ENCODE assay signal across 22 cellular contexts in genomic region chr12:131494741-131495524, GRCh38.
DNase-seq lines count a peak whose midpoint lies in the region; ATAC-seq and TF ChIP-seq lines count a peak whose summit lies in the region.
"Had no signal": no experiment of that assay in that cellular context is flagged by ENCODE, and none has a peak within 500 bp of the region (broad histone marks: within the 10 kb centered on the region; RNA-seq: fewer than 3 reads in every experiment).

No MANE protein-coding gene starts in this region.

- H3K4me3 ChIP-seq in IMR-90 (ENCODE audit: insufficient read depth, low read depth, low read length) = no peak overlapping the region
- no peak overlapping the region for H3K4me3 ChIP-seq in MM.1S (ENCODE audit: low read length)
- H3K4me3 ChIP-seq: PC-9, SK-N-MC had no signal

- H3K4me1 Mint-ChIP-seq in activated T-cell treated with anti-CD3 and anti-CD28 coated beads, Interleukin-2, amount 50 U/mL, for 24 hours (ENCODE audit: low read depth) = peaks cover 8% of the 10 kb centered on the region
- H3K4me1 Mint-ChIP-seq in type B pancreatic cell (ENCODE audit: unreplicated experiment) = no peaks in the 10 kb centered on the region

- H2BK20ac ChIP-seq in IMR-90 (ENCODE audit: low read depth, low read length) = no peak overlapping the region

- no peaks in the 10 kb centered on the region for H3K79me1 ChIP-seq in IMR-90 (ENCODE audit: low read depth in 1 of 2, low read length in 2 of 2)

- in situ Hi-C loops in IMR-90 (cut with MboI; ENCODE audit: low sequenced_read_pairs) = no loop called here

- POLR2A ChIA-PET in IMR-90 (lab: Charles Lee; ENCODE audit: unreplicated experiment) = no interaction called here

- no peak overlapping the region for H3K4me3 Mint-ChIP-seq in activated T-cell treated with anti-CD3 and anti-CD28 coated beads, Interleukin-2, amount 50 U/mL, for 24 hours
- no peak overlapping the region for H3K4me3 Mint-ChIP-seq in type B pancreatic cell

- H3K9me3 ChIP-seq in IMR-90 (ENCODE audit: control insufficient read depth, insufficient read depth, low read length) (peaks cover 36% of the 10 kb centered on the region), MM.1S (replicated peaks; ENCODE audit: insufficient read depth, low read length) (no peaks in the 10 kb centered on the region)

- H3K27ac Mint-ChIP-seq in activated T-cell treated with anti-CD3 and anti-CD28 coated beads, Interleukin-2, amount 50 U/mL, for 24 hours = no peak overlapping the region
- H3K27ac Mint-ChIP-seq in type B pancreatic cell = no peak overlapping the region

- H2AK9ac ChIP-seq in IMR-90 (replicated peaks; ENCODE audit: low read depth, low read length, poor library complexity) = no peak overlapping the region

- H3K4me2 ChIP-seq in IMR-90 (ENCODE audit: low read depth, low read length) (no peak overlapping the region), MM.1S (ENCODE audit: low read depth, low read length) (no peak overlapping the region)
- H3K4me2 ChIP-seq: PC-9 had no signal

- H3K27me3 Mint-ChIP-seq in activated T-cell treated with anti-CD3 and anti-CD28 coated beads, Interleukin-2, amount 50 U/mL, for 24 hours = peaks cover 10% of the 10 kb centered on the region
- H3K27me3 Mint-ChIP-seq in type B pancreatic cell = peaks cover 41% of the 10 kb centered on the region

- no peaks in the 10 kb centered on the region for H3K79me2 ChIP-seq in MM.1S (ENCODE audit: low read length)

- CTCF ChIA-PET in IMR-90 (lab: Yijun Ruan, JAX) = no interaction called here

- H3K14ac ChIP-seq in IMR-90 (replicated peaks; ENCODE audit: low read depth, low read length) = no peak overlapping the region

- WGBS in IMR-90 (ENCODE audit: extremely low coverage in 2 of 2, insufficient read length in 1 of 2), 2 experiments = 50% methylated on average over 3 of the region's 9 CpGs; no CpG with 5 or more reads in 1 of the 2 experiments

- H3K4ac ChIP-seq in IMR-90 (ENCODE audit: low read depth, low read length) = no peak overlapping the region

- no peak overlapping the region for H2BK120ac ChIP-seq in IMR-90 (ENCODE audit: low read depth, low read length)

- no peaks in the 10 kb centered on the region for H3K9me2 ChIP-seq in MM.1S (replicated peaks; ENCODE audit: insufficient read depth, low read length)

- no peaks in the 10 kb centered on the region for H3F3A ChIP-seq in MM.1S (ENCODE audit: insufficient read depth, low read length)

- dilution Hi-C loops in IMR-90 (cut with HindIII; ENCODE audit: low sequenced_read_pairs, unreplicated experiment) = no loop called here

- H3K36me3 Mint-ChIP-seq in activated T-cell treated with anti-CD3 and anti-CD28 coated beads, Interleukin-2, amount 50 U/mL, for 24 hours (ENCODE audit: low read depth) = no peaks in the 10 kb centered on the region
- no peaks in the 10 kb centered on the region for H3K36me3 Mint-ChIP-seq in type B pancreatic cell

- no peak overlapping the region for H2BK15ac ChIP-seq in IMR-90 (ENCODE audit: low read depth, low read length)

- no peaks in the 10 kb centered on the region for H3K9me1 ChIP-seq in IMR-90 (ENCODE audit: insufficient read depth, low read length)

- H4K20me1 ChIP-seq in IMR-90 (ENCODE audit: insufficient read depth, low read length) = no peaks in the 10 kb centered on the region
- H4K20me1 ChIP-seq in MM.1S (ENCODE audit: insufficient read depth, low read length) = no peaks in the 10 kb centered on the region

- H3K27me3 ChIP-seq in IMR-90 (ENCODE audit: control insufficient read depth, insufficient read depth, low read length) (no peaks in the 10 kb centered on the region), MM.1S (replicated peaks; ENCODE audit: insufficient read depth, low read length) (no peaks in the 10 kb centered on the region)

- H2BK5ac ChIP-seq in IMR-90 (ENCODE audit: low read depth, low read length, poor library complexity, severe bottlenecking) = no peak overlapping the region

- H3K56ac ChIP-seq in IMR-90 (ENCODE audit: extremely low read depth, insufficient read depth, low read length) = no peak overlapping the region

- TF ChIP-seq POLR2A in IMR-90 (IDR thresholded peaks at IDR 0.05; ENCODE audit: low read depth, low read length) = no peak

- no peak overlapping the region for H4K5ac ChIP-seq in IMR-90 (ENCODE audit: low read depth, low read length)

- H3K9me3 Mint-ChIP-seq in activated T-cell treated with anti-CD3 and anti-CD28 coated beads, Interleukin-2, amount 50 U/mL, for 24 hours = no peaks in the 10 kb centered on the region
- H3K9me3 Mint-ChIP-seq in type B pancreatic cell = no peaks in the 10 kb centered on the region

- H3K27ac ChIP-seq in IMR-90 (ENCODE audit: insufficient read depth, low read length) (no peak overlapping the region), MM.1S (ENCODE audit: low read length) (no peak overlapping the region)
- H3K27ac ChIP-seq: C4-2B, PC-9, SK-N-MC had no signal

- ATAC-seq in IMR-90 (ENCODE audit: low read depth) = no peak

- no peak overlapping the region for H3K23ac ChIP-seq in IMR-90 (ENCODE audit: low read depth, low read length)

- no peak overlapping the region for H3K9ac ChIP-seq in IMR-90 (ENCODE audit: low read depth, low read length)
- H3K9ac ChIP-seq in MM.1S (ENCODE audit: low read length) = no peak overlapping the region

- BruUV-seq in IMR-90 (replicated peaks; lab: Mats Ljungman, UMichigan) = no TSS peak

- no peak overlapping the region for H4K8ac ChIP-seq in IMR-90 (ENCODE audit: low read depth in 2 of 2, low read length in 2 of 2)

- H4K91ac ChIP-seq in IMR-90 (ENCODE audit: insufficient read depth, low read depth, low read length) = no peak overlapping the region

- no peak overlapping the region for H3K18ac ChIP-seq in IMR-90 (ENCODE audit: low read depth, low read length)

- no peak for TF ChIP-seq RAD21 in IMR-90 (IDR thresholded peaks at IDR 0.05; ENCODE audit: low read length)

- H2AK5ac ChIP-seq in IMR-90 (ENCODE audit: low read depth, low read length) = no peak overlapping the region

- intact Hi-C loops in IMR-90 (cut with micrococcal nuclease) = no loop called here

- H3K36me3 ChIP-seq in IMR-90 (ENCODE audit: control insufficient read depth, insufficient read depth, low read length) (no peaks in the 10 kb centered on the region), MM.1S (replicated peaks; ENCODE audit: insufficient read depth, low read length) (no peaks in the 10 kb centered on the region)

- TF ChIP-seq CTCF in IMR-90 (conservative IDR thresholded peaks at IDR 0.05; ENCODE audit: low read depth, low read length) = no peak
- no peak for TF ChIP-seq CTCF in type B pancreatic cell (conservative IDR thresholded peaks at IDR 0.05)
- no peak for TF ChIP-seq CTCF in MM.1S (IDR thresholded peaks at IDR 0.05; ENCODE audit: low read length)

- H2AFZ ChIP-seq in IMR-90 (replicated peaks; ENCODE audit: low read length, poor library complexity) = no peak overlapping the region
- H2AFZ ChIP-seq in MM.1S (ENCODE audit: low read length) = no peak overlapping the region
- H2AFZ ChIP-seq: PC-9 had no signal

- peak; percentile 8 for DNase-seq in activated T-cell treated with anti-CD3 and anti-CD28 coated beads, Interleukin-2, amount 50 U/mL, for 24 hours
- no peak for DNase-seq in activated T-cell treated with anti-CD3 and anti-CD28 coated beads, Interleukin-2, amount 50 U/mL, for 1 hour
- DNase-seq in IMR-90 (no peak), islet precursor cell (peak; percentile 37), type B pancreatic cell (ENCODE audit: extremely low spot score, unreplicated experiment) (peak; percentile 27), ecto neural progenitor cell (ENCODE audit: low spot score) (no peak), MM.1S (no peak)
- DNase-seq: 8988T, EL, GF-D8, KBM-7, NCI-H1092, NCI-H1436, NCI-H2029, NCI-H2227 treated with DMSO at 0.1 percent for 48 hours, NCI-H510A, NCI-H748 treated with DMSO at 0.1 percent for 48 hours, PC-9, RPMI8226, SHP77 treated with DMSO at 0.1 percent for 48 hours had no signal

- H3K4me1 ChIP-seq in IMR-90 (ENCODE audit: control insufficient read depth, insufficient read depth, low read length) = no peaks in the 10 kb centered on the region
- no peaks in the 10 kb centered on the region for H3K4me1 ChIP-seq in MM.1S (ENCODE audit: low read length)

TF ChIP-seq in IMR-90, 13 proteins besides CTCF, POLR2A, EP300 and RAD21:
- TF ChIP-seq RCOR1 (IDR thresholded peaks at IDR 0.05; ENCODE audit: insufficient replicate concordance, low read length) = no peak
- TF ChIP-seq MAFK (IDR thresholded peaks at IDR 0.05; ENCODE audit: low read depth, low read length) = 0 out of 2 replicates have a peak, but pooled peaks have one; percentile 27
- no peak for TF ChIP-seq SMC3 (IDR thresholded peaks at IDR 0.05; ENCODE audit: low read depth, low read length)

Comparison
In these comparisons a context has a peak if more than half of its experiments do, and no peak if none do; other contexts are left out.
1. DNase-seq: peak in activated T-cell treated with anti-CD3 and anti-CD28 coated beads, Interleukin-2, amount 50 U/mL, for 24 hours (single experiment), islet precursor cell (single experiment) and type B pancreatic cell (single experiment); none in activated T-cell treated with anti-CD3 and anti-CD28 coated beads, Interleukin-2, amount 50 U/mL, for 1 hour (single experiment), IMR-90 (single experiment), ecto neural progenitor cell (single experiment) and MM.1S (single experiment).